ENCODE assay signal across 25 cellular contexts in genomic region chr3:175679582-175679981, GRCh38.
"Had no signal": no experiment of that assay in that cellular context is flagged by ENCODE, and none has a peak within 500 bp of the region (broad histone marks: within the 10 kb centered on the region; RNA-seq: fewer than 3 reads in every experiment).

No MANE protein-coding gene starts in this region.

- H3K4me3 Mint-ChIP-seq: effector memory CD8-positive, alpha-beta T cell; naive thymus-derived CD8-positive, alpha-beta T cell; nephron progenitor cell; stimulated activated naive B cell treated with anti-CD40 and anti-IgM and Interleukin-4, amounts not matched to agents 10 μg/mL and 1 μg/mL and 100 μg/mL, for 72 hours; stimulated activated naive CD8-positive, alpha-beta T cell treated with anti-CD3 and anti-CD28 coated beads, Interleukin-15, Interleukin-2, amounts not matched to agents 100 ng/mL and 50 ng/mL, for 24 hours had no signal

- H3K27me3 Mint-ChIP-seq: effector memory CD8-positive, alpha-beta T cell; naive thymus-derived CD8-positive, alpha-beta T cell; stimulated activated naive B cell treated with anti-CD40 and anti-IgM and Interleukin-4, amounts not matched to agents 10 μg/mL and 1 μg/mL and 100 μg/mL, for 72 hours; stimulated activated naive CD8-positive, alpha-beta T cell treated with anti-CD3 and anti-CD28 coated beads, Interleukin-15, Interleukin-2, amounts not matched to agents 100 ng/mL and 50 ng/mL, for 24 hours had no signal

- H3K4me1 ChIP-seq: gastrocnemius medialis, psoas muscle, suprapubic skin, transverse colon, upper lobe of right lung, uterus had no signal

- H3K79me2 ChIP-seq: hepatocyte had no signal

- H3K9me3 ChIP-seq: gastrocnemius medialis, ovary, psoas muscle, suprapubic skin, upper lobe of right lung, uterus had no signal

- H3K36me3 ChIP-seq: gastrocnemius medialis, ovary, suprapubic skin, transverse colon, upper lobe of right lung, uterus had no signal

- H2AFZ ChIP-seq: hepatocyte had no signal

- H3K27ac ChIP-seq: coronary artery, gastrocnemius medialis, hepatocyte, ovary, psoas muscle, suprapubic skin, transverse colon, upper lobe of right lung, uterus had no signal

- H3K4me1 Mint-ChIP-seq: naive thymus-derived CD8-positive, alpha-beta T cell; nephron progenitor cell; stimulated activated naive B cell treated with anti-CD40 and anti-IgM and Interleukin-4, amounts not matched to agents 10 μg/mL and 1 μg/mL and 100 μg/mL, for 72 hours had no signal

- DNase-seq: effector memory CD8-positive, alpha-beta T cell; foreskin fibroblast; gastrocnemius medialis; head of caudate nucleus; kidney; midbrain; naive thymus-derived CD8-positive, alpha-beta T cell; nephron progenitor cell; nucleus accumbens; ovary; posterior cingulate gyrus; psoas muscle; right cardiac atrium; small intestine; stimulated activated CD4-positive, alpha-beta T cell treated with anti-CD3 and anti-CD28 coated beads, Interleukin-15, amount 100 ng/mL, for 24 hours; stimulated activated CD4-positive, alpha-beta T cell treated with anti-CD3 and anti-CD28 coated beads, Interleukin-2, amount 100 ng/mL, for 48 hours; stimulated activated naive B cell treated with anti-CD40 and anti-IgM and Interleukin-4, amounts not matched to agents 10 μg/mL and 1 μg/mL and 100 μg/mL, for 72 hours; transverse colon; upper lobe of right lung; uterus had no signal

- H3K4me2 ChIP-seq: hepatocyte had no signal

- FAIRE-seq: kidney, small intestine had no signal

- H3K4me3 ChIP-seq: coronary artery, gastrocnemius medialis, hepatocyte, ovary, psoas muscle, suprapubic skin, transverse colon, upper lobe of right lung, uterus had no signal

- ATAC-seq: effector memory CD8-positive, alpha-beta T cell; gastrocnemius medialis; left lobe of liver; naive thymus-derived CD8-positive, alpha-beta T cell; psoas muscle; right cardiac atrium; stimulated activated naive B cell treated with anti-CD40 and anti-IgM and Interleukin-4, amounts not matched to agents 10 μg/mL and 1 μg/mL and 100 μg/mL, for 72 hours; upper lobe of right lung had no signal

- H3K27me3 ChIP-seq: gastrocnemius medialis, hepatocyte, ovary, suprapubic skin, transverse colon, upper lobe of right lung, uterus had no signal

- H3K27ac Mint-ChIP-seq: effector memory CD8-positive, alpha-beta T cell; naive thymus-derived CD8-positive, alpha-beta T cell; nephron progenitor cell; stimulated activated naive B cell treated with anti-CD40 and anti-IgM and Interleukin-4, amounts not matched to agents 10 μg/mL and 1 μg/mL and 100 μg/mL, for 72 hours; stimulated activated naive CD8-positive, alpha-beta T cell treated with anti-CD3 and anti-CD28 coated beads, Interleukin-15, Interleukin-2, amounts not matched to agents 100 ng/mL and 50 ng/mL, for 24 hours had no signal

- H3K36me3 Mint-ChIP-seq: naive thymus-derived CD8-positive, alpha-beta T cell; stimulated activated naive B cell treated with anti-CD40 and anti-IgM and Interleukin-4, amounts not matched to agents 10 μg/mL and 1 μg/mL and 100 μg/mL, for 72 hours had no signal
